In the genomic region with DNA sequence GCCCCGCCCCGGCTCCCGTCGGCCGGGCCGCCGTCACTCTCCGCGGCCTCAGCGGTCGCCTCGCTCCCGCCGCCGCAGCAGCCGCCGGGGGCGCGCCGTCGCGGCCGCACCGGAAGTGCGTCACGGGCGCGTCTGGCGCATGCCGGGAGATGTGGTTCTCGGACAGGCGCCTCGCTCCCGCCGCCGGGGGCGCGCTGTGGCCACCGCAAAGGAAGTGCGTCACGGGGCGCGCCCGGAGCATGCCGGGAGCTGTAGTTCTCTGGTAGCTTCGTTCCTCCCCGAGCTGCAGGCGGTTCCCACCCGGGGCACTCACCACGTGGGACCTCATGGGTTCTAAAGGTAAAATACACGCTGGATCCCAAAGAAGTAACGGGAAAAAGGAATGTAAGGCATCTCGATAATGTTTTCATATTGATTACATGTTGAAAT, we compare ENCODE assay signal across 8 cellular contexts. TPM values are rescaled to one million over a fixed set of nuclear protein-coding genes. Genes with fewer than 3 reads are reported as not detected.
DNase-seq lines count a peak whose midpoint lies in the region; ATAC-seq and TF ChIP-seq lines count a peak whose summit lies in the region.

A gene with protein sequence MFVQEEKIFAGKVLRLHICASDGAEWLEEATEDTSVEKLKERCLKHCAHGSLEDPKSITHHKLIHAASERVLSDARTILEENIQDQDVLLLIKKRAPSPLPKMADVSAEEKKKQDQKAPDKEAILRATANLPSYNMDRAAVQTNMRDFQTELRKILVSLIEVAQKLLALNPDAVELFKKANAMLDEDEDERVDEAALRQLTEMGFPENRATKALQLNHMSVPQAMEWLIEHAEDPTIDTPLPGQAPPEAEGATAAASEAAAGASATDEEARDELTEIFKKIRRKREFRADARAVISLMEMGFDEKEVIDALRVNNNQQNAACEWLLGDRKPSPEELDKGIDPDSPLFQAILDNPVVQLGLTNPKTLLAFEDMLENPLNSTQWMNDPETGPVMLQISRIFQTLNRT (minus strand): TSS at position 97 of the 429 bp plus-strand sequence. CDS start 211 bp downstream, outside the sequence.

- H3K36me3 ChIP-seq in KOPT-K1 (ENCODE audit: insufficient read depth, low read length), result no peaks in the 10 kb centered on the region
- no peaks in the 10 kb centered on the region for H3K36me3 ChIP-seq in Peyer's patch
- no peaks in the 10 kb centered on the region for H3K36me3 ChIP-seq in esophagus muscularis mucosa
- H3K36me3 ChIP-seq in muscle layer of duodenum (ENCODE audit: control insufficient read depth in 1 of 2, insufficient read depth in 2 of 2, low read length in 2 of 2), result no peaks in the 10 kb centered on the region

- intact Hi-C loops in esophagus muscularis mucosa (cut with DNase I), result loop anchor here (2.0 kb wide), 1 partner anchor 54 kb away; the partner anchor contains the start of gene CAMSAP1

- under 1% methylated on average over 8 of the region's 53 CpGs for WGBS in esophagus muscularis mucosa

- H3K4me1 ChIP-seq in Peyer's patch (peaks cover 0 to 11% (median 1%) of the 10 kb centered on the region in 4 donors), esophagus muscularis mucosa (peaks cover 27 to 48% (median 36%) of the 10 kb centered on the region in 4 donors), muscle layer of duodenum (ENCODE audit: control insufficient read depth in 1 of 2, insufficient read depth in 2 of 2, low read length in 2 of 2) (peaks cover 10 to 14% of the 10 kb centered on the region in 2 donors)

- H3K9me3 ChIP-seq in KOPT-K1 (ENCODE audit: insufficient read depth, low read length, poor library complexity, severe bottlenecking) (no peaks in the 10 kb centered on the region), Peyer's patch (no peaks in the 10 kb centered on the region), esophagus muscularis mucosa (no peaks in the 10 kb centered on the region), muscle layer of duodenum (ENCODE audit: control insufficient read depth in 1 of 2, low read length in 2 of 2) (no peaks in the 10 kb centered on the region)

- ATAC-seq in GM21786 (IDR thresholded peaks at IDR 0.05; ENCODE audit: unreplicated experiment), result peak; percentile 91

- peak within 1 kb of the TSS; percentile 56 for H3K27ac ChIP-seq in KOPT-K1 (ENCODE audit: low read depth, low read length, poor library complexity, severe bottlenecking)
- peak within 1 kb of the TSS; percentile 83 to 94 (median 90) for H3K27ac ChIP-seq in Peyer's patch
- peak within 1 kb of the TSS; percentile 93 to 95 (median 95) for H3K27ac ChIP-seq in esophagus muscularis mucosa (replicated peaks in 1 of 4)
- H3K27ac ChIP-seq in muscle layer of duodenum (ENCODE audit: low read length), result no peak within 1 kb of the TSS

- H3K4me3 ChIP-seq in Peyer's patch (peak within 1 kb of the TSS; percentile 62 to 97 (median 93)), esophagus muscularis mucosa (peak within 1 kb of the TSS; percentile 86 to 99 (median 96)), muscle layer of duodenum (ENCODE audit: low read depth in 1 of 2, low read length in 2 of 2) (peak within 1 kb of the TSS; percentile 76 to 93)

- DNase-seq in DMS153 treated with DMSO at 0.1 percent for 48 hours (lab: John Stamatoyannopoulos, UW; ENCODE audit: unreplicated experiment) (peak; percentile 85), Peyer's patch (peak; percentile 96 to 98 (median 98)), esophagus muscularis mucosa (ENCODE audit: extremely low spot score) (peak; percentile 99)
- peak; percentile 95 to 97 for DNase-seq in activated T-cell treated with anti-CD3 and anti-CD28 coated beads, Interleukin-2, amount 50 U/mL, for 48 hours
- DNase-seq in stimulated activated CD8-positive, alpha-beta memory T cell treated with anti-CD3 and anti-CD28 coated beads, Interleukin-7, amount 100 ng/mL, for 24 hours (ENCODE audit: low read depth), result peak; percentile 90

- H3K27me3 ChIP-seq in Peyer's patch (no peaks in the 10 kb centered on the region), esophagus muscularis mucosa (no peaks in the 10 kb centered on the region), muscle layer of duodenum (ENCODE audit: low read depth, low read length) (no peaks in the 10 kb centered on the region)

- TF ChIP-seq EP300 in esophagus muscularis mucosa (IDR thresholded peaks at IDR 0.05), result no peak

- TF ChIP-seq POLR2A in Peyer's patch (IDR thresholded peaks at IDR 0.05) (no peak), esophagus muscularis mucosa (IDR thresholded peaks at IDR 0.05; ENCODE audit: low read depth) (no peak)

- TF ChIP-seq CTCF in Peyer's patch (IDR thresholded peaks at IDR 0.05), result peak; percentile 35 to 78 (median 60)
- TF ChIP-seq CTCF in esophagus muscularis mucosa (IDR thresholded peaks at IDR 0.05), result peak in 2 of 3 experiments; percentile 44 to 57

RNA-seq across cellular contexts. Expression of the gene that starts here (rescaled TPM):
- total RNA-seq in Peyer's patch, result 10 to 100 TPM; 23.1 to 64.3 (median 43.9) TPM
- 10 to 100 TPM; 61.6 to 77.2 (median 67.3) TPM for total RNA-seq in esophagus muscularis mucosa
